ENCODE assay signal across 1 cellular context in the genomic region with DNA sequence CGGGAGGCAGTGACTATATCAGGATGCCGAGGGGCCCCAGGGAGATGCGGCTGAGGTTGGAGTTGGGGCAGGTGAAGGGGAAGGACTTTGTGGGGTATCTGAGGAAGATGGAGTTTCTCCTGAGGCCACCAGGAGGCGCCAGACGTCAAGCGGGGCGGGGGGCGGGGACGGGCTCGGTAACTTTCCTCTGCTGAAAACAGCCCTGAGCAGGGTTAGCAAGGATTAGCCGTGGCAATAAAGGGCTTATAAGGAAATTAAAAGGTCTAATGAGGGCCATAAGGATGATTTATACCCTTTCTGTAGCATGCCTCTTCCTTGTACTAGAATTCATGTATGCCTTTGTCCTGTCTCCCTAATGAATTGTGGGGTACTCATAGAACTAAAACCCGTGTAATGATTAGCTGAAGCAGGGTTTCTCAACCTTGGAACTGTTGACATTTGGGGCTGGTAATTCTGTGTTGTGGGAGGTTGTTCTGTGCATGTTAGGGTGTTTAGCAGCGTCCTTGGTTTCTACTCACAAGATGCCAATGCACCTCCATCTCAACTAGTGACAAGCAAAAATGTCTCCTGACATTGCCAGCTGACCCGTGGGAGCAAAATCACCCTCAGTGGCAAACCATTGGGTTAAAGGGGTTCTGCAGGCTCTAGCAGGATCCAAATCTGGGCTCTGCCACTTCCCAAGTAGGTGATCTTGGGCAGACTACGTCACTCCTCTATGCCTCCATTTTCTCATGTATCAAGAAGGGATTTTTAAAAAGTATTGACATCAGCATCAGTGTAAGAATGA.
TF ChIP-seq lines count a peak whose summit lies in the region.

No MANE protein-coding gene starts in this region.

TF ChIP-seq in HepG2, 621 proteins besides CTCF, POLR2A, EP300 and RAD21 (continued from another document):
- TF ChIP-seq ARNT (IDR thresholded peaks at IDR 0.05), result no peak
- no peak for TF ChIP-seq REXO4 (CRISPR knock-in tag; IDR thresholded peaks at IDR 0.05; ENCODE audit: borderline replicate concordance)
- TF ChIP-seq, protein P1, sequence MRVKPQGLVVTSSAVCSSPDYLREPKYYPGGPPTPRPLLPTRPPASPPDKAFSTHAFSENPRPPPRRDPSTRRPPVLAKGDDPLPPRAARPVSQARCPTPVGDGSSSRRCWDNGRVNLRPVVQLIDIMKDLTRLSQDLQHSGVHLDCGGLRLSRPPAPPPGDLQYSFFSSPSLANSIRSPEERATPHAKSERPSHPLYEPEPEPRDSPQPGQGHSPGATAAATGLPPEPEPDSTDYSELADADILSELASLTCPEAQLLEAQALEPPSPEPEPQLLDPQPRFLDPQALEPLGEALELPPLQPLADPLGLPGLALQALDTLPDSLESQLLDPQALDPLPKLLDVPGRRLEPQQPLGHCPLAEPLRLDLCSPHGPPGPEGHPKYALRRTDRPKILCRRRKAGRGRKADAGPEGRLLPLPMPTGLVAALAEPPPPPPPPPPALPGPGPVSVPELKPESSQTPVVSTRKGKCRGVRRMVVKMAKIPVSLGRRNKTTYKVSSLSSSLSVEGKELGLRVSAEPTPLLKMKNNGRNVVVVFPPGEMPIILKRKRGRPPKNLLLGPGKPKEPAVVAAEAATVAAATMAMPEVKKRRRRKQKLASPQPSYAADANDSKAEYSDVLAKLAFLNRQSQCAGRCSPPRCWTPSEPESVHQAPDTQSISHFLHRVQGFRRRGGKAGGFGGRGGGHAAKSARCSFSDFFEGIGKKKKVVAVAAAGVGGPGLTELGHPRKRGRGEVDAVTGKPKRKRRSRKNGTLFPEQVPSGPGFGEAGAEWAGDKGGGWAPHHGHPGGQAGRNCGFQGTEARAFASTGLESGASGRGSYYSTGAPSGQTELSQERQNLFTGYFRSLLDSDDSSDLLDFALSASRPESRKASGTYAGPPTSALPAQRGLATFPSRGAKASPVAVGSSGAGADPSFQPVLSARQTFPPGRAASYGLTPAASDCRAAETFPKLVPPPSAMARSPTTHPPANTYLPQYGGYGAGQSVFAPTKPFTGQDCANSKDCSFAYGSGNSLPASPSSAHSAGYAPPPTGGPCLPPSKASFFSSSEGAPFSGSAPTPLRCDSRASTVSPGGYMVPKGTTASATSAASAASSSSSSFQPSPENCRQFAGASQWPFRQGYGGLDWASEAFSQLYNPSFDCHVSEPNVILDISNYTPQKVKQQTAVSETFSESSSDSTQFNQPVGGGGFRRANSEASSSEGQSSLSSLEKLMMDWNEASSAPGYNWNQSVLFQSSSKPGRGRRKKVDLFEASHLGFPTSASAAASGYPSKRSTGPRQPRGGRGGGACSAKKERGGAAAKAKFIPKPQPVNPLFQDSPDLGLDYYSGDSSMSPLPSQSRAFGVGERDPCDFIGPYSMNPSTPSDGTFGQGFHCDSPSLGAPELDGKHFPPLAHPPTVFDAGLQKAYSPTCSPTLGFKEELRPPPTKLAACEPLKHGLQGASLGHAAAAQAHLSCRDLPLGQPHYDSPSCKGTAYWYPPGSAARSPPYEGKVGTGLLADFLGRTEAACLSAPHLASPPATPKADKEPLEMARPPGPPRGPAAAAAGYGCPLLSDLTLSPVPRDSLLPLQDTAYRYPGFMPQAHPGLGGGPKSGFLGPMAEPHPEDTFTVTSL (CRISPR knock-in tag; IDR thresholded peaks at IDR 0.05; ENCODE audit: borderline replicate concordance), result peak; percentile 75; the same call in 1 of the 2 replicates
- 0 out of 2 replicates have a peak, but pooled peaks have one; percentile 13 for TF ChIP-seq JUN (CRISPR knock-in tag; IDR thresholded peaks at IDR 0.05)
- no peak for TF ChIP-seq ZNF670 (CRISPR knock-in tag; IDR thresholded peaks at IDR 0.05; ENCODE audit: borderline replicate concordance)
- TF ChIP-seq, protein P2, sequence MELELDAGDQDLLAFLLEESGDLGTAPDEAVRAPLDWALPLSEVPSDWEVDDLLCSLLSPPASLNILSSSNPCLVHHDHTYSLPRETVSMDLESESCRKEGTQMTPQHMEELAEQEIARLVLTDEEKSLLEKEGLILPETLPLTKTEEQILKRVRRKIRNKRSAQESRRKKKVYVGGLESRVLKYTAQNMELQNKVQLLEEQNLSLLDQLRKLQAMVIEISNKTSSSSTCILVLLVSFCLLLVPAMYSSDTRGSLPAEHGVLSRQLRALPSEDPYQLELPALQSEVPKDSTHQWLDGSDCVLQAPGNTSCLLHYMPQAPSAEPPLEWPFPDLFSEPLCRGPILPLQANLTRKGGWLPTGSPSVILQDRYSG (CRISPR knock-in tag; IDR thresholded peaks at IDR 0.05), result peak; percentile 28; the same call in 1 of the 2 replicates
- peak; percentile 65; the same call in 1 of the 2 replicates for TF ChIP-seq ZNF577 (CRISPR knock-in tag; IDR thresholded peaks at IDR 0.05; ENCODE audit: borderline replicate concordance, low read depth)
- TF ChIP-seq PLRG1 (conservative IDR thresholded peaks at IDR 0.05), result no peak
- 0 out of 2 replicates have a peak, but pooled peaks have one; percentile 85 for TF ChIP-seq ZBTB20 (CRISPR knock-in tag; IDR thresholded peaks at IDR 0.05; ENCODE audit: borderline replicate concordance, low read depth)
- TF ChIP-seq ZKSCAN5 (CRISPR knock-in tag; IDR thresholded peaks at IDR 0.05), result peak; percentile 51; the same call in 1 of the 2 replicates
- no peak for TF ChIP-seq MLLT10 (CRISPR knock-in tag; IDR thresholded peaks at IDR 0.05)
- peak; percentile 85 for TF ChIP-seq ZMYM4 (CRISPR knock-in tag; IDR thresholded peaks at IDR 0.05)
- TF ChIP-seq, protein P3, sequence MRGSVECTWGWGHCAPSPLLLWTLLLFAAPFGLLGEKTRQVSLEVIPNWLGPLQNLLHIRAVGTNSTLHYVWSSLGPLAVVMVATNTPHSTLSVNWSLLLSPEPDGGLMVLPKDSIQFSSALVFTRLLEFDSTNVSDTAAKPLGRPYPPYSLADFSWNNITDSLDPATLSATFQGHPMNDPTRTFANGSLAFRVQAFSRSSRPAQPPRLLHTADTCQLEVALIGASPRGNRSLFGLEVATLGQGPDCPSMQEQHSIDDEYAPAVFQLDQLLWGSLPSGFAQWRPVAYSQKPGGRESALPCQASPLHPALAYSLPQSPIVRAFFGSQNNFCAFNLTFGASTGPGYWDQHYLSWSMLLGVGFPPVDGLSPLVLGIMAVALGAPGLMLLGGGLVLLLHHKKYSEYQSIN (CRISPR knock-in tag; IDR thresholded peaks at IDR 0.05; ENCODE audit: borderline replicate concordance), result no peak
- TF ChIP-seq ZNF234 (CRISPR knock-in tag; conservative IDR thresholded peaks at IDR 0.05), result no peak
- no peak; the same call in 1 of the 2 replicates for TF ChIP-seq RBAK (CRISPR knock-in tag; IDR thresholded peaks at IDR 0.05)
- TF ChIP-seq SMARCC2 (IDR thresholded peaks at IDR 0.05), result no peak; the same call in 1 of the 2 replicates
- TF ChIP-seq, protein P4, sequence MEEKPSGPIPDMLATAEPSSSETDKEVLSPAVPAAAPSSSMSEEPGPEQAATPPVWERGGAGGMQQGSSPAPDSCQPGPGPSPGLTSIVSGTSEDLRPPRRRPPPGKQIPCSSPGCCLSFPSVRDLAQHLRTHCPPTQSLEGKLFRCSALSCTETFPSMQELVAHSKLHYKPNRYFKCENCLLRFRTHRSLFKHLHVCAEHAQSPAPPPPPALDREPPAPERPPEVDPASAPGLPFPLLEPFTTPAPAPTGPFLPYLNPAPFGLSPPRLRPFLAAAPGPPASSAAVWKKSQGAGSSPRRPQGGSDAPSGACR (CRISPR knock-in tag; IDR thresholded peaks at IDR 0.05), result peak; percentile 35
- TF ChIP-seq FOXC1 (CRISPR knock-in tag; IDR thresholded peaks at IDR 0.05; ENCODE audit: borderline replicate concordance), result 0 out of 2 replicates have a peak, but pooled peaks have one; percentile 6
- TF ChIP-seq ZNF256 (CRISPR knock-in tag; conservative IDR thresholded peaks at IDR 0.05), result no peak
- TF ChIP-seq NRL (CRISPR knock-in tag; IDR thresholded peaks at IDR 0.05; ENCODE audit: borderline replicate concordance), result no peak
- TF ChIP-seq SOX5 (CRISPR knock-in tag; IDR thresholded peaks at IDR 0.05; ENCODE audit: borderline replicate concordance), result peak; percentile 75; the same call in 1 of the 2 replicates
- no peak for TF ChIP-seq HNRNPH1 (optimal IDR thresholded peaks at IDR 0.05; ENCODE audit: low read depth, low read length)
- TF ChIP-seq ZNF354B (CRISPR knock-in tag; IDR thresholded peaks at IDR 0.05), result no peak
- TF ChIP-seq ZNF550 (CRISPR knock-in tag; IDR thresholded peaks at IDR 0.05; ENCODE audit: borderline replicate concordance), result no peak
- no peak for TF ChIP-seq ZNF180 (CRISPR knock-in tag; IDR thresholded peaks at IDR 0.05; ENCODE audit: borderline replicate concordance, low read depth)
- TF ChIP-seq PHF20 (CRISPR knock-in tag; IDR thresholded peaks at IDR 0.05), result no peak
- no peak for TF ChIP-seq ZNF589 (CRISPR knock-in tag; conservative IDR thresholded peaks at IDR 0.05)
- no peak for TF ChIP-seq PAF1 (CRISPR knock-in tag; IDR thresholded peaks at IDR 0.05)
- peak; percentile 79 for TF ChIP-seq RARA (CRISPR knock-in tag; IDR thresholded peaks at IDR 0.05)
